30 cellular contexts compared by ENCODE assay signal in genomic region chr20:38029453-38029852, GRCh38.
"Had no signal": no experiment of that assay in that cellular context is flagged by ENCODE, and none has a peak within 500 bp of the region (broad histone marks: within the 10 kb centered on the region; RNA-seq: fewer than 3 reads in every experiment).

No MANE protein-coding gene starts in this region.

- FAIRE-seq: astrocyte, keratinocyte, TTC549 had no signal

- H3K27ac ChIP-seq: brain microvascular endothelial cell, gastroesophageal sphincter, skin epidermis, thoracic aorta, upper lobe of left lung, vagina, VCaP had no signal

- H3K27ac Mint-ChIP-seq: activated naive CD4-positive, alpha-beta T cell treated with anti-CD3 and anti-CD28 coated beads, Interleukin-2, amount 10 ng/mL, durations not matched to agents 7 days and 5 days; stimulated activated naive CD8-positive, alpha-beta T cell treated with anti-CD3 and anti-CD28 coated beads, Interleukin-15, Interleukin-2, amounts not matched to agents 100 ng/mL and 50 ng/mL, for 24 hours had no signal

- H3K9me3 Mint-ChIP-seq: activated naive CD4-positive, alpha-beta T cell treated with anti-CD3 and anti-CD28 coated beads, Interleukin-2, amount 10 ng/mL, durations not matched to agents 7 days and 5 days; effector memory CD8-positive, alpha-beta T cell; stimulated activated naive CD8-positive, alpha-beta T cell treated with anti-CD3 and anti-CD28 coated beads, Interleukin-15, Interleukin-2, amounts not matched to agents 100 ng/mL and 50 ng/mL, for 24 hours had no signal

- H3K27me3 ChIP-seq: brain microvascular endothelial cell, gastroesophageal sphincter, upper lobe of left lung, vagina had no signal

- DNase-seq: activated CD4-positive, alpha-beta T cell treated with anti-CD3 and anti-CD28 coated beads for 4 hours; activated CD4-positive, alpha-beta T cell treated with anti-CD3 and anti-CD28 coated beads, Interleukin-2, amount 50 U/mL, for 4 hours; activated effector memory CD4-positive, alpha-beta T cell treated with anti-CD3 and anti-CD28 coated beads, Interleukin-2, amount 50 U/mL, for 16 hours; activated naive CD4-positive, alpha-beta T cell treated with anti-CD3 and anti-CD28 coated beads, Interleukin-2, amount 10 ng/mL, durations not matched to agents 7 days and 5 days; amniotic stem cell; brain microvascular endothelial cell; cortex of kidney; effector memory CD8-positive, alpha-beta T cell; erythroblast; head of caudate nucleus; hippocampal formation; left cardiac atrium; left ventricle myocardium superior; naive B cell; posterior cingulate gyrus; stimulated activated CD4-positive, alpha-beta T cell treated with anti-CD3 and anti-CD28 coated beads, Interleukin-12 subunit alpha, Interleukin-12 subunit beta, amount 100 ng/mL, for 4 hours; stimulated activated CD4-positive, alpha-beta T cell treated with anti-CD3 and anti-CD28 coated beads, Interleukin-4, amount 100 ng/mL, for 1 hour; T-helper 1 cell; T-helper 9 cell; upper lobe of left lung had no signal

- H3K4me3 Mint-ChIP-seq: activated naive CD4-positive, alpha-beta T cell treated with anti-CD3 and anti-CD28 coated beads, Interleukin-2, amount 10 ng/mL, durations not matched to agents 7 days and 5 days; effector memory CD8-positive, alpha-beta T cell; stimulated activated naive CD8-positive, alpha-beta T cell treated with anti-CD3 and anti-CD28 coated beads, Interleukin-15, Interleukin-2, amounts not matched to agents 100 ng/mL and 50 ng/mL, for 24 hours had no signal

- H3K36me3 ChIP-seq: brain microvascular endothelial cell, upper lobe of left lung, vagina had no signal

- H3K9me3 ChIP-seq: gastroesophageal sphincter, thoracic aorta, upper lobe of left lung, vagina had no signal

- ATAC-seq: effector memory CD8-positive, alpha-beta T cell; gastroesophageal sphincter; left cardiac atrium; left ventricle myocardium superior; sciatic nerve had no signal

- H3K4me3 ChIP-seq: gastroesophageal sphincter, skin epidermis, thoracic aorta, upper lobe of left lung, vagina had no signal

- H3K27me3 Mint-ChIP-seq: effector memory CD8-positive, alpha-beta T cell; naive B cell; stimulated activated naive CD8-positive, alpha-beta T cell treated with anti-CD3 and anti-CD28 coated beads, Interleukin-15, Interleukin-2, amounts not matched to agents 100 ng/mL and 50 ng/mL, for 24 hours had no signal
